In genomic region chr12:121668750-121669524, GRCh38 we compare ENCODE assay signal across 8 cellular contexts.
DNase-seq lines count a peak whose midpoint lies in the region; ATAC-seq and TF ChIP-seq lines count a peak whose summit lies in the region.

No MANE protein-coding gene starts in this region.

- H2AFZ ChIP-seq in MM.1S (ENCODE audit: low read length) = no peak overlapping the region

- H3F3A ChIP-seq in MM.1S (ENCODE audit: insufficient read depth, low read length) = peaks cover 6% of the 10 kb centered on the region

- H3K9me2 ChIP-seq in MM.1S (replicated peaks; ENCODE audit: insufficient read depth, low read length) = no peaks in the 10 kb centered on the region

- H3K27me3 ChIP-seq in MM.1S (replicated peaks; ENCODE audit: insufficient read depth, low read length) = no peaks in the 10 kb centered on the region

- H3K79me2 ChIP-seq in MM.1S (ENCODE audit: low read length) = no peaks in the 10 kb centered on the region

- H3K9ac ChIP-seq in MM.1S (ENCODE audit: low read length) = no peak overlapping the region

- H3K4me1 ChIP-seq in MM.1S (ENCODE audit: low read length) = 0 out of 2 replicates have a peak, but pooled peaks cover 3% of the 10 kb centered on the region

- no peak for ATAC-seq in HG02870 (IDR thresholded peaks at IDR 0.05; ENCODE audit: unreplicated experiment)

- peak; percentile 75 for DNase-seq in ELF-1 (ENCODE audit: low read depth, low spot score)
- no peak for DNase-seq in MM.1S
- peak; percentile 38 for DNase-seq in activated T-cell treated with anti-CD3 and anti-CD28 coated beads for 24 hours (ENCODE audit: low read depth)
- peak; percentile 38 for DNase-seq in fibroblast of mammary gland (ENCODE audit: low read depth)
- DNase-seq in stimulated activated CD4-positive, alpha-beta T cell treated with anti-CD3 and anti-CD28 coated beads, Interleukin-12 subunit alpha, Interleukin-12 subunit beta, amount 100 ng/mL, for 48 hours (ENCODE audit: low read depth in 2 of 3, low spot score in 1 of 3) = peak in 2 of 3 donors; percentile 36 to 55
- DNase-seq in NCI-H345 (lab: John Stamatoyannopoulos, UW) = no peak
- no peak for DNase-seq in SIG-M5 (lab: John Stamatoyannopoulos, UW)

- H3K4me2 ChIP-seq in MM.1S (ENCODE audit: low read depth, low read length) = no peak overlapping the region

- H3K27ac ChIP-seq in MM.1S (ENCODE audit: low read length) = no peak overlapping the region

- H4K20me1 ChIP-seq in MM.1S (ENCODE audit: insufficient read depth, low read length) = no peaks in the 10 kb centered on the region

- no peaks in the 10 kb centered on the region for H3K9me3 ChIP-seq in MM.1S (replicated peaks; ENCODE audit: insufficient read depth, low read length)

- no peak overlapping the region for H3K4me3 ChIP-seq in MM.1S (ENCODE audit: low read length)
- no peak overlapping the region for H3K4me3 ChIP-seq in fibroblast of mammary gland (ENCODE audit: control insufficient read depth, low read depth, low read length)

- TF ChIP-seq CTCF in MM.1S (IDR thresholded peaks at IDR 0.05; ENCODE audit: low read length) (peak; percentile 38), fibroblast of mammary gland (conservative IDR thresholded peaks at IDR 0.05; ENCODE audit: control insufficient read depth, insufficient read depth, low read depth, low read length) (peak; percentile 58)

- no peaks in the 10 kb centered on the region for H3K36me3 ChIP-seq in MM.1S (replicated peaks; ENCODE audit: insufficient read depth, low read length)

Comparison
In these comparisons a context has a peak if more than half of its experiments do, and no peak if none do; other contexts are left out.
1. DNase-seq: peak in ELF-1 (single experiment), activated T-cell treated with anti-CD3 and anti-CD28 coated beads for 24 hours (single experiment), fibroblast of mammary gland (single experiment) and stimulated activated CD4-positive, alpha-beta T cell treated with anti-CD3 and anti-CD28 coated beads, Interleukin-12 subunit alpha, Interleukin-12 subunit beta, amount 100 ng/mL, for 48 hours (2 of 3); none in MM.1S (single experiment), NCI-H345 (single experiment) and SIG-M5 (single experiment).